8 cellular contexts compared by ENCODE assay signal in genomic region chr17:72407336-72408121, GRCh38.
DNase-seq lines count a peak whose midpoint lies in the region; ATAC-seq, FAIRE-seq and TF ChIP-seq lines count a peak whose summit lies in the region.

No MANE protein-coding gene starts in this region.

- no peak for TF ChIP-seq POLR2A in Peyer's patch (IDR thresholded peaks at IDR 0.05)

- no peaks in the 10 kb centered on the region for H3K36me3 ChIP-seq in Peyer's patch
- no peaks in the 10 kb centered on the region for H3K36me3 ChIP-seq in fibroblast of lung (ENCODE audit: control insufficient read depth, insufficient read depth, low read length)
- no peaks in the 10 kb centered on the region for H3K36me3 ChIP-seq in osteoblast (ENCODE audit: insufficient read depth, low read length)

- peak; percentile 32 for DNase-seq in DMS53 treated with DMSO at 0.1 percent for 48 hours (lab: John Stamatoyannopoulos, UW; ENCODE audit: unreplicated experiment)
- DNase-seq in HTR-8/SVneo (ENCODE audit: insufficient read length, low spot score), result peak; percentile 96
- DNase-seq in Peyer's patch, result peak in 2 of 3 donors; percentile 71 to 87
- DNase-seq in fibroblast of lung (ENCODE audit: low read depth in 2 of 2), result peak; percentile 96 to 98
- DNase-seq in osteoblast (ENCODE audit: insufficient read length, low spot score, missing footprints), result peak; percentile 95
- DNase-seq in NK-92 (lab: John Stamatoyannopoulos, UW; ENCODE audit: unreplicated experiment), result no peak
- DNase-seq in stimulated activated CD4-positive, alpha-beta T cell treated with anti-CD3 and anti-CD28 coated beads, Interleukin-4, amount 100 ng/mL, for 4 hours, result no peak

- ATAC-seq in GM21717 (IDR thresholded peaks at IDR 0.05; ENCODE audit: unreplicated experiment), result peak; percentile 66

- no peaks in the 10 kb centered on the region for H3K9me3 ChIP-seq in Peyer's patch
- no peaks in the 10 kb centered on the region for H3K9me3 ChIP-seq in fibroblast of lung (ENCODE audit: control insufficient read depth, insufficient read depth, low read depth, low read length)
- H3K9me3 ChIP-seq in osteoblast (ENCODE audit: low read depth, low read length), result no peaks in the 10 kb centered on the region

- H3K79me2 ChIP-seq in fibroblast of lung (ENCODE audit: control insufficient read depth, insufficient read depth, low read length), result no peaks in the 10 kb centered on the region
- H3K79me2 ChIP-seq in osteoblast (ENCODE audit: insufficient read depth, low read length), result no peaks in the 10 kb centered on the region

- H3K27ac ChIP-seq in Peyer's patch (peak overlapping the region in 3 of 4 donors; percentile 23 to 66 (median 46)), fibroblast of lung (ENCODE audit: insufficient read depth, low read length) (peak overlapping the region; percentile 92), osteoblast (ENCODE audit: low read depth, low read length) (peak overlapping the region; percentile 85)

- TF ChIP-seq CTCF in Peyer's patch (IDR thresholded peaks at IDR 0.05) (no peak), fibroblast of lung (conservative IDR thresholded peaks at IDR 0.05 in 1 of 2, IDR thresholded peaks at IDR 0.05 in 1 of 2; ENCODE audit: low read depth in 1 of 2, low read length in 2 of 2) (no peak), osteoblast (IDR thresholded peaks at IDR 0.05; ENCODE audit: extremely low read depth, low read depth, low read length) (no peak)

- H3K4me2 ChIP-seq in fibroblast of lung (ENCODE audit: extremely low read depth, insufficient read depth, low read length), result peak overlapping the region; percentile 83
- peak overlapping the region; percentile 72 for H3K4me2 ChIP-seq in osteoblast (ENCODE audit: insufficient read depth, low read length)

- H3K27me3 ChIP-seq in Peyer's patch (no peaks in the 10 kb centered on the region), fibroblast of lung (ENCODE audit: control insufficient read depth, insufficient read depth, low read length) (no peaks in the 10 kb centered on the region), osteoblast (ENCODE audit: insufficient read depth, low read length) (no peaks in the 10 kb centered on the region)

- no peaks in the 10 kb centered on the region for H4K20me1 ChIP-seq in fibroblast of lung (ENCODE audit: control insufficient read depth, extremely low read depth, insufficient read depth, low read length)
- no peaks in the 10 kb centered on the region for H4K20me1 ChIP-seq in osteoblast (ENCODE audit: insufficient read depth, low read length)

- H3K4me3 ChIP-seq in Peyer's patch (no peak overlapping the region), fibroblast of lung (replicated peaks in 1 of 4; ENCODE audit: control extremely low read depth in 1 of 4, insufficient read depth in 1 of 4, low read depth in 3 of 4, low read length in 4 of 4) (peak overlapping the region in 2 of 4 experiments; percentile 9 to 17), osteoblast (ENCODE audit: insufficient read depth, low read length) (peak overlapping the region; percentile 32)

- peak overlapping the region; percentile 38 for H3K9ac ChIP-seq in fibroblast of lung (ENCODE audit: insufficient read depth, low read length)

- H2AFZ ChIP-seq in fibroblast of lung (ENCODE audit: low read length) (no peak overlapping the region), osteoblast (ENCODE audit: low read length) (no peak overlapping the region)

- FAIRE-seq in HTR-8/SVneo (lab: Jason Lieb, UNC), result peak; percentile 94

- H3K4me1 ChIP-seq in Peyer's patch (peaks cover 0 to 24% (median 0%) of the 10 kb centered on the region in 4 donors), fibroblast of lung (ENCODE audit: control insufficient read depth, extremely low read depth, insufficient read depth, low read length) (peaks cover 13% of the 10 kb centered on the region), osteoblast (ENCODE audit: insufficient read depth, low read length) (peaks cover 37% of the 10 kb centered on the region)

Comparison
In these comparisons a context has a peak if more than half of its experiments do, and no peak if none do; other contexts are left out.
1. DNase-seq: peak in DMS53 treated with DMSO at 0.1 percent for 48 hours (single experiment), HTR-8/SVneo (single experiment), Peyer's patch (2 of 3), fibroblast of lung (2 of 2) and osteoblast (single experiment); none in NK-92 (single experiment) and stimulated activated CD4-positive, alpha-beta T cell treated with anti-CD3 and anti-CD28 coated beads, Interleukin-4, amount 100 ng/mL, for 4 hours (0 of 2).
2. Peak in every context shown above with its lines, with median percentiles within 50 percentile points of each other: H3K27ac ChIP-seq.